ENCODE assay signal across 31 cellular contexts in genomic region chr11:57974132-57974531, GRCh38. TPM values are rescaled to one million over a fixed set of nuclear protein-coding genes. Genes with fewer than 3 reads are reported as not detected.
"Had no signal": no experiment of that assay in that cellular context is flagged by ENCODE, and none has a peak within 500 bp of the region (broad histone marks: within the 10 kb centered on the region; RNA-seq: fewer than 3 reads in every experiment).

No MANE protein-coding gene starts in this region.

- FAIRE-seq: islet of Langerhans, kidney had no signal

- H3K4me3 Mint-ChIP-seq: immature natural killer cell; naive thymus-derived CD4-positive, alpha-beta T cell; natural killer cell treated with Interleukin-12 subunit alpha and Interleukin-12 subunit beta and Interleukin-15 and Interleukin-18, amount 100 ng/mL, for 72 hours; stimulated activated naive B cell treated with anti-CD40 and anti-IgM and Interleukin-4, amounts not matched to agents 10 μg/mL and 1 μg/mL and 100 μg/mL, for 72 hours had no signal

- H3K36me3 Mint-ChIP-seq: immature natural killer cell; naive thymus-derived CD4-positive, alpha-beta T cell; natural killer cell treated with Interleukin-12 subunit alpha and Interleukin-12 subunit beta and Interleukin-15 and Interleukin-18, amount 100 ng/mL, for 72 hours; stimulated activated naive B cell treated with anti-CD40 and anti-IgM and Interleukin-4, amounts not matched to agents 10 μg/mL and 1 μg/mL and 100 μg/mL, for 72 hours had no signal

- DNase-seq: immature natural killer cell; kidney; left colon; left lung; lower lobe of right lung; mammary epithelial cell; mesenchymal stem cell; naive thymus-derived CD4-positive, alpha-beta T cell; ovary; stimulated activated CD4-positive, alpha-beta T cell treated with anti-CD3 and anti-CD28 coated beads, Interleukin-1b, Interleukin-23, amount 100 ng/mL, for 48 hours; stimulated activated CD4-positive, alpha-beta T cell treated with anti-CD3 and anti-CD28 coated beads, Interleukin-2, amount 100 ng/mL, for 48 hours; stimulated activated naive B cell treated with anti-CD40 and anti-IgM and Interleukin-4, amounts not matched to agents 10 μg/mL and 1 μg/mL and 100 μg/mL, for 72 hours; stimulated activated naive CD8-positive, alpha-beta T cell treated with anti-CD3 and anti-CD28 coated beads, Interleukin-15, Interleukin-2, amounts not matched to agents 100 U/mL and 50 U/mL, for 24 hours; stomach; testis; thyroid gland; transverse colon; upper lobe of left lung had no signal

- H3K4me2 ChIP-seq: smooth muscle cell had no signal

- H3K36me3 ChIP-seq: left lung, lower lobe of right lung, ovary, right atrium auricular region, stomach, thyroid gland, transverse colon, upper lobe of left lung, vagina had no signal

- H3K9me3 ChIP-seq: left lung, lower lobe of right lung, ovary, right atrium auricular region, stomach, testis, thyroid gland, transverse colon, upper lobe of left lung, vagina had no signal

- H3K4me1 ChIP-seq: left lung, lower lobe of right lung, right atrium auricular region, transverse colon, upper lobe of left lung, vagina had no signal

- H3K27ac ChIP-seq: left lung, lower lobe of right lung, ovary, right atrium auricular region, stomach, thyroid gland, transverse colon, upper lobe of left lung, vagina had no signal

- H3K27me3 Mint-ChIP-seq: progenitor cell of endocrine pancreas had no signal

- H3K4me1 Mint-ChIP-seq: immature natural killer cell; naive thymus-derived CD4-positive, alpha-beta T cell; stimulated activated naive B cell treated with anti-CD40 and anti-IgM and Interleukin-4, amounts not matched to agents 10 μg/mL and 1 μg/mL and 100 μg/mL, for 72 hours had no signal

- H3K4me3 ChIP-seq: left lung, lower lobe of right lung, ovary, right atrium auricular region, smooth muscle cell, stomach, testis, thyroid gland, transverse colon, upper lobe of left lung, vagina had no signal

- H3K27me3 ChIP-seq: left lung, ovary, right atrium auricular region, stomach, testis, thyroid gland, transverse colon, upper lobe of left lung, vagina had no signal

- H3K27ac Mint-ChIP-seq: immature natural killer cell; natural killer cell treated with Interleukin-12 subunit alpha and Interleukin-12 subunit beta and Interleukin-15 and Interleukin-18, amount 100 ng/mL, for 72 hours had no signal

RNA-seq across cellular contexts. Expression of gene OR9Q1, which starts 49.5 kb away (rescaled TPM):
- total RNA-seq: kidney; left colon; left lung; liver; lower lobe of right lung; mammary epithelial cell; mucosa of gallbladder; naive thymus-derived CD4-positive, alpha-beta T cell; natural killer cell treated with Interleukin-12 subunit alpha and Interleukin-12 subunit beta and Interleukin-15 and Interleukin-18, amount 100 ng/mL, for 72 hours; omental fat pad; ovary; progenitor cell of endocrine pancreas; pulmonary artery endothelial cell; renal cortical epithelial cell; right atrium auricular region; sciatic nerve; smooth muscle cell; stomach; thyroid gland; transverse colon; upper lobe of left lung; urinary bladder; vagina had no signal

RNA-seq across cellular contexts. Expression of gene OR6Q1, which starts 56.6 kb away (rescaled TPM):
- total RNA-seq: kidney; left colon; left lung; liver; lower lobe of right lung; mammary epithelial cell; mucosa of gallbladder; naive thymus-derived CD4-positive, alpha-beta T cell; natural killer cell treated with Interleukin-12 subunit alpha and Interleukin-12 subunit beta and Interleukin-15 and Interleukin-18, amount 100 ng/mL, for 72 hours; omental fat pad; ovary; progenitor cell of endocrine pancreas; pulmonary artery endothelial cell; renal cortical epithelial cell; right atrium auricular region; sciatic nerve; smooth muscle cell; stomach; thyroid gland; transverse colon; upper lobe of left lung; urinary bladder; vagina had no signal
